In genomic region chr9:70004310-70004709, GRCh38 we compare ENCODE assay signal across 12 cellular contexts. TPM values are rescaled to one million over a fixed set of nuclear protein-coding genes. Genes with fewer than 3 reads are reported as not detected.
"Had no signal": no experiment of that assay in that cellular context is flagged by ENCODE, and none has a peak within 500 bp of the region (broad histone marks: within the 10 kb centered on the region; RNA-seq: fewer than 3 reads in every experiment).

No MANE protein-coding gene starts in this region.

- H3K36me3 ChIP-seq: adrenal gland, gastrocnemius medialis, neural progenitor cell, stomach had no signal

- H3K9me3 ChIP-seq: adrenal gland, body of pancreas, gastrocnemius medialis, stomach had no signal

- H3K27me3 ChIP-seq: adrenal gland, body of pancreas, gastrocnemius medialis, neural progenitor cell, stomach had no signal

- H3K4me3 ChIP-seq: adrenal gland, body of pancreas, gastrocnemius medialis, neural progenitor cell, stomach had no signal

- H3K4me1 Mint-ChIP-seq: activated B cell treated with CpG ODN at 0.5 μM for 24 hours; activated CD4-positive, alpha-beta T cell treated with anti-CD3 and anti-CD28 coated beads, Interleukin-2, amount 10 ng/mL, durations not matched to agents 24 days and 14 days; endodermal cell; neural progenitor cell had no signal

- H3K9me3 Mint-ChIP-seq: activated B cell treated with CpG ODN at 0.5 μM for 24 hours; activated CD4-positive, alpha-beta T cell treated with anti-CD3 and anti-CD28 coated beads, Interleukin-2, amount 10 ng/mL, durations not matched to agents 24 days and 14 days; endodermal cell; neural progenitor cell had no signal

- ATAC-seq: body of pancreas, gastrocnemius medialis had no signal

- H3K27ac ChIP-seq: adrenal gland, body of pancreas, gastrocnemius medialis, neural progenitor cell, parathyroid adenoma, stomach had no signal

- H3K4me1 ChIP-seq: adrenal gland, body of pancreas, gastrocnemius medialis, neural progenitor cell, parathyroid adenoma had no signal

- H3K27ac Mint-ChIP-seq: activated B cell treated with CpG ODN at 0.5 μM for 24 hours; activated CD4-positive, alpha-beta T cell treated with anti-CD3 and anti-CD28 coated beads, Interleukin-2, amount 10 ng/mL, durations not matched to agents 24 days and 14 days; endodermal cell; neural progenitor cell had no signal

- H3K36me3 Mint-ChIP-seq: neural progenitor cell had no signal

- H3K4me3 Mint-ChIP-seq: activated B cell treated with CpG ODN at 0.5 μM for 24 hours; activated CD4-positive, alpha-beta T cell treated with anti-CD3 and anti-CD28 coated beads, Interleukin-2, amount 10 ng/mL, durations not matched to agents 24 days and 14 days; endodermal cell; neural progenitor cell had no signal

- H3K4me2 ChIP-seq: neural progenitor cell had no signal

- H2AFZ ChIP-seq: neural progenitor cell, parathyroid adenoma had no signal

- H3K79me2 ChIP-seq: parathyroid adenoma had no signal

- DNase-seq: activated B cell treated with CpG ODN at 0.5 μM for 24 hours; activated CD4-positive, alpha-beta T cell treated with anti-CD3 and anti-CD28 coated beads, Interleukin-2, amount 10 ng/mL, durations not matched to agents 24 days and 14 days; activated naive CD4-positive, alpha-beta T cell treated with Interleukin-2 at 50 U/mL for 16 hours; adrenal gland; body of pancreas; endodermal cell; gastrocnemius medialis; small intestine; stomach; T-helper 2 cell had no signal

- H3K9ac ChIP-seq: neural progenitor cell, parathyroid adenoma had no signal

RNA-seq across cellular contexts. Expression of gene MAMDC2, which starts 39.3 kb away (rescaled TPM):
- total RNA-seq: activated B cell treated with CpG ODN at 0.5 μM for 24 hours; activated CD4-positive, alpha-beta T cell treated with anti-CD3 and anti-CD28 coated beads, Interleukin-2, amount 10 ng/mL, durations not matched to agents 24 days and 14 days had no signal
